In genomic region chr4:40262861-40263260, GRCh38 we compare ENCODE assay signal across 21 cellular contexts.
"Had no signal": no experiment of that assay in that cellular context is flagged by ENCODE, and none has a peak within 500 bp of the region (broad histone marks: within the 10 kb centered on the region; RNA-seq: fewer than 3 reads in every experiment).

No MANE protein-coding gene starts in this region.

- H3K27ac ChIP-seq: esophagus squamous epithelium, gastrocnemius medialis, left ventricle myocardium inferior, thoracic aorta, upper lobe of left lung had no signal

- H3K27me3 ChIP-seq: esophagus squamous epithelium, gastrocnemius medialis, upper lobe of left lung had no signal

- FAIRE-seq: astrocyte, colon had no signal

- H3K27ac Mint-ChIP-seq: activated naive CD4-positive, alpha-beta T cell treated with anti-CD3 and anti-CD28 coated beads, Interleukin-2, amount 10 ng/mL, durations not matched to agents 7 days and 5 days had no signal

- H3K4me3 Mint-ChIP-seq: activated naive CD4-positive, alpha-beta T cell treated with anti-CD3 and anti-CD28 coated beads, Interleukin-2, amount 10 ng/mL, durations not matched to agents 7 days and 5 days had no signal

- H3K4me3 ChIP-seq: esophagus squamous epithelium, gastrocnemius medialis, left ventricle myocardium inferior, thoracic aorta, upper lobe of left lung had no signal

- DNase-seq: activated CD4-positive, alpha-beta T cell treated with anti-CD3 and anti-CD28 coated beads for 1 hour; activated CD4-positive, alpha-beta T cell treated with anti-CD3 and anti-CD28 coated beads, Interleukin-2, amount 50 U/mL, for 4 hours; activated naive CD4-positive, alpha-beta T cell treated with anti-CD3 and anti-CD28 coated beads, Interleukin-2, amount 10 ng/mL, durations not matched to agents 7 days and 5 days; activated T-cell treated with anti-CD3 and anti-CD28 coated beads, Interleukin-2, amount 50 U/mL, for 48 hours; central memory CD4-positive, alpha-beta T cell; effector memory CD4-positive, alpha-beta T cell; esophagus squamous epithelium; gastrocnemius medialis; hippocampal formation; left ventricle myocardium inferior; midbrain; occipital lobe; posterior cingulate gyrus; stimulated activated CD4-positive, alpha-beta T cell treated with anti-CD3 and anti-CD28 coated beads, Interleukin-2, amount 100 ng/mL, for 48 hours; stimulated activated naive CD4-positive, alpha-beta T cell treated with Interleukin-2 at 50 U/mL for 16 hours; T-helper 9 cell; upper lobe of left lung had no signal

- H3K9me3 ChIP-seq: esophagus squamous epithelium, gastrocnemius medialis, left ventricle myocardium inferior, thoracic aorta, upper lobe of left lung had no signal

- H3K27me3 Mint-ChIP-seq: activated naive CD4-positive, alpha-beta T cell treated with anti-CD3 and anti-CD28 coated beads, Interleukin-2, amount 10 ng/mL, durations not matched to agents 7 days and 5 days had no signal

- ATAC-seq: gastrocnemius medialis, sciatic nerve had no signal

- H3K36me3 ChIP-seq: esophagus squamous epithelium, gastrocnemius medialis, left ventricle myocardium inferior, thoracic aorta, upper lobe of left lung had no signal

- H3K4me1 ChIP-seq: gastrocnemius medialis had no signal
